In genomic region chr20:62387993-62388635, GRCh38 we compare ENCODE assay signal across 9 cellular contexts. TPM values are rescaled to one million over a fixed set of nuclear protein-coding genes. Genes with fewer than 3 reads are reported as not detected.
DNase-seq lines count a peak whose midpoint lies in the region; ATAC-seq and TF ChIP-seq lines count a peak whose summit lies in the region.
"Had no signal": no experiment of that assay in that cellular context is flagged by ENCODE, and none has a peak within 500 bp of the region (broad histone marks: within the 10 kb centered on the region; RNA-seq: fewer than 3 reads in every experiment).

No MANE protein-coding gene starts in this region.

- peaks cover 47% of the 10 kb centered on the region for H3K36me3 ChIP-seq in left ventricle myocardium inferior
- H3K36me3 ChIP-seq in adrenal gland (replicated peaks in 1 of 2) = peaks cover 0 to 22% of the 10 kb centered on the region in 2 donors
- H3K36me3 ChIP-seq in right lobe of liver = peaks cover 0 to 10% (median 0%) of the 10 kb centered on the region in 4 donors
- peaks cover 29% of the 10 kb centered on the region for H3K36me3 ChIP-seq in upper lobe of right lung

- H3K4me3 ChIP-seq in left ventricle myocardium inferior = peak overlapping the region; percentile 94
- H3K4me3 ChIP-seq in adrenal gland = peak overlapping the region in 2 of 4 donors; percentile 80 to 97
- peak overlapping the region; percentile 97 to 99 (median 99) for H3K4me3 ChIP-seq in right lobe of liver
- H3K4me3 ChIP-seq in upper lobe of right lung = peak overlapping the region; percentile 100

- no peak for ATAC-seq in left ventricle myocardium superior
- no peak for ATAC-seq in right lobe of liver
- ATAC-seq in upper lobe of right lung = no peak

- no peaks in the 10 kb centered on the region for H3K27me3 ChIP-seq in left ventricle myocardium inferior (ENCODE audit: low read depth)
- H3K27me3 ChIP-seq in adrenal gland = no peaks in the 10 kb centered on the region
- H3K27me3 ChIP-seq in right lobe of liver = no peaks in the 10 kb centered on the region
- no peaks in the 10 kb centered on the region for H3K27me3 ChIP-seq in upper lobe of right lung

- TF ChIP-seq CTCF in left ventricle myocardium inferior (IDR thresholded peaks at IDR 0.05; ENCODE audit: borderline replicate concordance) = no peak
- no peak for TF ChIP-seq CTCF in adrenal gland (IDR thresholded peaks at IDR 0.05)
- TF ChIP-seq CTCF in right lobe of liver (IDR thresholded peaks at IDR 0.05) = no peak
- no peak for TF ChIP-seq CTCF in upper lobe of right lung (IDR thresholded peaks at IDR 0.05)

- H3K27ac ChIP-seq in left ventricle myocardium inferior (replicated peaks) = peak overlapping the region; percentile 91
- peak overlapping the region in 3 of 5 donors; percentile 87 to 91 (median 90) for H3K27ac ChIP-seq in adrenal gland
- no peak overlapping the region for H3K27ac ChIP-seq in right lobe of liver
- H3K27ac ChIP-seq in upper lobe of right lung = no peak overlapping the region

- 42 to 46% (median 44%) methylated on average over 16 of the region's 16 CpGs for WGBS in adrenal gland, 4 donors
- WGBS in right lobe of liver (ENCODE audit: insufficient coverage, low coverage, low lambda C conversion rate, missing lambda C conversion rate) = 74% methylated on average over 13 of the region's 16 CpGs

- TF ChIP-seq POLR2A in adrenal gland (IDR thresholded peaks at IDR 0.05) (peak in 1 of 2 donors; percentile 42), right lobe of liver (IDR thresholded peaks at IDR 0.05) (no peak)

- H3K4me1 ChIP-seq in left ventricle myocardium inferior (peaks cover 37% of the 10 kb centered on the region), adrenal gland (replicated peaks in 1 of 2) (peaks cover 17 to 27% of the 10 kb centered on the region in 2 donors), right lobe of liver (peaks cover 0 to 34% (median 7%) of the 10 kb centered on the region in 4 donors), upper lobe of right lung (peaks cover 9% of the 10 kb centered on the region)

- H3K9me3 ChIP-seq in left ventricle myocardium inferior (replicated peaks) (no peaks in the 10 kb centered on the region), adrenal gland (replicated peaks in 1 of 3) (no peaks in the 10 kb centered on the region), right lobe of liver (no peaks in the 10 kb centered on the region), upper lobe of right lung (no peaks in the 10 kb centered on the region)

- DNase-seq in left ventricle myocardium inferior (no peak), left ventricle myocardium superior (no peak), adrenal gland (peak in 3 of 7 donors; percentile 53 to 62 (median 53)), right lobe of liver (no peak), upper lobe of right lung (no peak), T-helper 9 cell (no peak), AG08396 (ENCODE audit: low spot score) (no peak)
- DNase-seq in activated CD4-positive, CD25-positive, alpha-beta regulatory T cell (lab: John Stamatoyannopoulos, UW) = no peak
- DNase-seq: effector CD8-positive, alpha-beta T cell had no signal

- intact Hi-C loops in left ventricle myocardium inferior (cut with micrococcal nuclease) (no loop called here), left ventricle myocardium superior (cut with micrococcal nuclease) (no loop called here), adrenal gland (cut with DNase I) (loop anchor here in 1 of 2 donors (5.0 kb wide), 1 partner anchor 36 kb away; no protein-coding TSS in a partner anchor), right lobe of liver (cut with DNase I) (no loop called here), upper lobe of right lung (cut with DNase I) (no loop called here)

RNA-seq across cellular contexts. Expression of gene RPS21, which starts 1.2 kb away (rescaled TPM):
- 661 TPM for total RNA-seq in left ventricle myocardium inferior
- 693 TPM for total RNA-seq in left ventricle myocardium superior
- total RNA-seq in adrenal gland = 1,000 to 10,000 TPM; 1,155 to 4,794 (median 1,602) TPM
- 1,000 to 10,000 TPM in 2 of 3 donors, 100 to 1,000 TPM in 1; 438 to 3,024 (median 2,274) TPM for polyA plus RNA-seq in adrenal gland
- 100 to 1,000 TPM; 339 to 696 (median 413) TPM for total RNA-seq in right lobe of liver
- total RNA-seq in upper lobe of right lung = 1,050 TPM

RNA-seq across cellular contexts. Expression of gene CABLES2, which starts 19.0 kb away (rescaled TPM):
- total RNA-seq in left ventricle myocardium inferior = 12.0 TPM
- total RNA-seq in left ventricle myocardium superior = 19.1 TPM
- total RNA-seq in adrenal gland = 1 to 10 TPM; 1.5 to 5.6 (median 3.9) TPM
- polyA plus RNA-seq in adrenal gland = 1 to 10 TPM; 2.8 to 4.1 (median 3.4) TPM
- 1 to 10 TPM; 1.4 to 2.9 (median 2.5) TPM for total RNA-seq in right lobe of liver
- 4.1 TPM for total RNA-seq in upper lobe of right lung

RNA-seq across cellular contexts. Expression of gene LAMA5, which starts 21.0 kb away (rescaled TPM):
- total RNA-seq in left ventricle myocardium inferior = 70.9 TPM
- 110 TPM for total RNA-seq in left ventricle myocardium superior
- 100 to 1,000 TPM in 4 of 8 donors, 10 to 100 TPM in 4; 35.3 to 146 (median 100) TPM for total RNA-seq in adrenal gland
- polyA plus RNA-seq in adrenal gland = 100 to 1,000 TPM in 2 of 3 donors, 1 to 10 TPM in 1; 2.0 to 537 (median 262) TPM
- 10 to 100 TPM; 30.3 to 80.8 (median 47.1) TPM for total RNA-seq in right lobe of liver
- total RNA-seq in upper lobe of right lung = 279 TPM

RNA-seq across cellular contexts. Expression of gene RBBP8NL, which starts 39.2 kb away (rescaled TPM):
- total RNA-seq in left ventricle myocardium inferior (not detected), left ventricle myocardium superior (not detected), adrenal gland (not detected), right lobe of liver (not detected), upper lobe of right lung (0.64 TPM)
- not detected for polyA plus RNA-seq in adrenal gland

Comparison
In these comparisons a context has a peak if more than half of its experiments do, and no peak if none do; other contexts are left out.
1. H3K27ac ChIP-seq: peak in left ventricle myocardium inferior (single experiment) and adrenal gland (3 of 5); none in right lobe of liver (0 of 3) and upper lobe of right lung (single experiment).